Comparison of ENCODE assay signal across 13 cellular contexts in the genomic region with DNA sequence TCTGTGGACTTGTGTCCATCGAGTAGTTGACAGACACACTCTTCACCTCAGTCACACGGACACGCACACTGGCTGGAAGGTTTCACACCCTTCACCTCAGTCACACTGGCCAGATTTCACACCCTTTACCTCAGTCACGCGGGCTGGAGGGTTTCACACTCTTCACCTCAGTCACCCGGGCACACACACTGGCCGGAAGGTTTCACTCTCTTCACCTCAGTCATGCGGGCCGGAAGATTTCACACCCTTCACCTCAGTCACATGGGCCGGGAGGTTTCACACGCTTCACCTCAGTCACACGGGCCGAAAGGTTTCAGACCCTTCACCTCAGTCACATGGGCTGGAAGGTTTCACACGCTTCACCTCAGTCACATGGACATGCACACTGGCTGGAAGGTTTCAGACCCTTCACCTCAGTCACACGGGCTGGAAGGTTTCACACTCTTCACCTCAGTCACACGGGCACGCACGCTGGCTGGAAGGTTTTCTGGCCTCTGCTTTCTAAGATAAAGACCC.
DNase-seq lines count a peak whose midpoint lies in the region; ATAC-seq, FAIRE-seq and TF ChIP-seq lines count a peak whose summit lies in the region.
"Had no signal": no experiment of that assay in that cellular context is flagged by ENCODE, and none has a peak within 500 bp of the region (broad histone marks: within the 10 kb centered on the region; RNA-seq: fewer than 3 reads in every experiment).

No MANE protein-coding gene starts in this region.

- peak overlapping the region; percentile 40 for H3K9ac ChIP-seq in GM12878 (ENCODE audit: control insufficient read depth, insufficient read depth, low read length)
- no peak overlapping the region for H3K9ac ChIP-seq in PC-3 (ENCODE audit: low read length)

- H3K4me1 Mint-ChIP-seq in CD4-positive, alpha-beta memory T cell, result peaks cover 7 to 13% (median 11%) of the 10 kb centered on the region in 4 donors

- H4K20me1 ChIP-seq in GM12878 (ENCODE audit: control insufficient read depth, insufficient read depth), result no peaks in the 10 kb centered on the region
- no peaks in the 10 kb centered on the region for H4K20me1 ChIP-seq in PC-3 (ENCODE audit: low read length)

- FAIRE-seq in GM12878 (lab: Jason Lieb, UNC), result peak; percentile 92
- FAIRE-seq: H54 had no signal

- RAD21 ChIA-PET in GM12878 (lab: Charles Lee; ENCODE audit: unreplicated experiment), result interaction anchor here (0.5 kb wide), 1 partner anchor 251 kb away, joined by 3 read pairs; no protein-coding TSS in a partner anchor

- in situ Hi-C loops in GM12878 (cut with MboI), result no loop called here

- H3K9me3 Mint-ChIP-seq in CD4-positive, alpha-beta memory T cell, result no peaks in the 10 kb centered on the region
- H3K9me3 Mint-ChIP-seq: CD4-positive, alpha-beta T cell had no signal

- H2AFZ ChIP-seq in GM12878 (ENCODE audit: control insufficient read depth, low read depth, low read length) (no peak overlapping the region), PC-3 (ENCODE audit: low read length) (no peak overlapping the region)

- BruUV-seq in GM12878 (replicated peaks; lab: Mats Ljungman, UMichigan) (no TSS peak), PC-3 (replicated peaks; lab: Mats Ljungman, UMichigan) (no TSS peak)

- H3K27me3 ChIP-seq in CD4-positive, alpha-beta memory T cell (ENCODE audit: insufficient read depth, low read length), result peaks cover 3% of the 10 kb centered on the region
- no peaks in the 10 kb centered on the region for H3K27me3 ChIP-seq in GM12878 (replicated peaks in 1 of 2; ENCODE audit: control insufficient read depth in 2 of 2, insufficient read depth in 2 of 2, low read length in 1 of 2)
- peaks cover 9% of the 10 kb centered on the region; the same call in 1 of the 2 replicates for H3K27me3 ChIP-seq in PC-3 (ENCODE audit: low read length)

- H3K4me2 ChIP-seq in GM12878 (ENCODE audit: control insufficient read depth, insufficient read depth) (0 out of 2 replicates have a peak overlapping the region, but pooled peaks have one; percentile 33), PC-3 (ENCODE audit: low read length) (no peak overlapping the region)

- TF ChIP-seq EP300 in GM12878 (IDR thresholded peaks at IDR 0.05; ENCODE audit: borderline replicate concordance in 1 of 2, control insufficient read depth in 1 of 2, low read depth in 2 of 2, low read length in 2 of 2), result peak; percentile 94

- TF ChIP-seq RAD21 in GM12878 (IDR thresholded peaks at IDR 0.05; ENCODE audit: insufficient read depth, low read depth, low read length), result no peak

- H3K4me3 Mint-ChIP-seq in CD4-positive, alpha-beta memory T cell, result peak overlapping the region in 3 of 8 donors; percentile 16 to 29 (median 18)
- H3K4me3 Mint-ChIP-seq: CD4-positive, alpha-beta T cell; nephron progenitor cell had no signal

- H3K27ac ChIP-seq in CD4-positive, alpha-beta memory T cell (ENCODE audit: low read depth, low read length), result no peak overlapping the region
- H3K27ac ChIP-seq in GM12878 (ENCODE audit: control insufficient read depth, insufficient read depth) (peak overlapping the region; percentile 91), PC-3 (ENCODE audit: low read length) (no peak overlapping the region)

- no peaks in the 10 kb centered on the region for H3F3A ChIP-seq in PC-3 (ENCODE audit: low read length, unreplicated experiment)

- POLR2A ChIA-PET in CD4-positive, alpha-beta memory T cell (lab: Charles Lee; ENCODE audit: partially characterized antibody), result no interaction called here
- POLR2A ChIA-PET in GM12878 (lab: Charles Lee), result no interaction called here
- POLR2A ChIA-PET in PC-3 (lab: Charles Lee; ENCODE audit: unreplicated experiment), result no interaction called here

- intact Hi-C loops in CD4-positive, alpha-beta memory T cell (cut with micrococcal nuclease), result no loop called here
- intact Hi-C loops in GM12878 (cut with micrococcal nuclease; ENCODE audit: unreplicated experiment) (no loop called here), PC-3 (cut with micrococcal nuclease) (no loop called here)

- ATAC-seq in GM19324 (IDR thresholded peaks at IDR 0.05; ENCODE audit: low FRiP score, unreplicated experiment) (peak; percentile 70), HG03097 (IDR thresholded peaks at IDR 0.05; ENCODE audit: low FRiP score, unreplicated experiment) (peak; percentile 56), GM12878 (peak; percentile 84), PC-3 (no peak), HG03025 (IDR thresholded peaks at IDR 0.05; ENCODE audit: low FRiP score, unreplicated experiment) (no peak)

- DNase-seq in CD4-positive, alpha-beta memory T cell, result peak in 3 of 5 donors; percentile 19 to 40 (median 23)
- DNase-seq in GM12878 (ENCODE audit: low read depth, low spot score) (peak; percentile 99), DMS114 treated with DMSO at 0.1 percent for 48 hours (lab: John Stamatoyannopoulos, UW; ENCODE audit: unreplicated experiment) (no peak), NCI-H345 treated with DMSO at 0.1 percent for 48 hours (lab: John Stamatoyannopoulos, UW; ENCODE audit: unreplicated experiment) (no peak), PC-3 (no peak)
- DNase-seq: glutamatergic neuron, NCI-H187 treated with DMSO at 0.1 percent for 48 hours, nephron progenitor cell had no signal

- peaks cover 11% of the 10 kb centered on the region for H3K4me1 ChIP-seq in CD4-positive, alpha-beta memory T cell (ENCODE audit: insufficient read depth, low read length)
- peaks cover 58% of the 10 kb centered on the region for H3K4me1 ChIP-seq in GM12878 (ENCODE audit: control insufficient read depth, insufficient read depth, low read length)
- H3K4me1 ChIP-seq in PC-3 (ENCODE audit: insufficient read depth, low read length), result no peaks in the 10 kb centered on the region

- peak overlapping the region in 2 of 7 donors; percentile 1 to 29 for H3K27ac Mint-ChIP-seq in CD4-positive, alpha-beta memory T cell
- H3K27ac Mint-ChIP-seq: CD4-positive, alpha-beta T cell; nephron progenitor cell had no signal

- CTCF ChIA-PET in CD4-positive, alpha-beta memory T cell (lab: Charles Lee; ENCODE audit: partially characterized antibody), result no interaction called here
- CTCF ChIA-PET in GM12878 (lab: Yijun Ruan, JAX), result no interaction called here
- CTCF ChIA-PET in PC-3 (lab: Charles Lee), result no interaction called here

- peak; percentile 61; the same call in 1 of the 2 replicates for TF ChIP-seq POLR2A in GM12878 (IDR thresholded peaks at IDR 0.05; ENCODE audit: low read depth, low read length)

- H3K9me3 ChIP-seq in CD4-positive, alpha-beta memory T cell (ENCODE audit: control insufficient read depth in 1 of 2, low read length in 2 of 2), result no peaks in the 10 kb centered on the region
- H3K9me3 ChIP-seq in GM12878 (replicated peaks; ENCODE audit: control insufficient read depth, insufficient read depth, low read length) (peaks cover 32% of the 10 kb centered on the region), PC-3 (ENCODE audit: low read length) (no peaks in the 10 kb centered on the region)

- no peak overlapping the region for H3K4me3 ChIP-seq in CD4-positive, alpha-beta memory T cell (ENCODE audit: low read length in 2 of 2)
- H3K4me3 ChIP-seq in GM12878, result no peak overlapping the region
- H3K4me3 ChIP-seq in PC-3 (ENCODE audit: low read length), result no peak overlapping the region

- 56% methylated on average over 18 of the region's 18 CpGs for WGBS in GM12878 (ENCODE audit: insufficient coverage, insufficient replicate concordance, low lambda C conversion rate, missing lambda C conversion rate)

- H3K9me2 ChIP-seq in PC-3 (replicated peaks; ENCODE audit: low read length), result no peaks in the 10 kb centered on the region

- H3K79me2 ChIP-seq in GM12878 (ENCODE audit: control insufficient read depth, insufficient read depth, low read length) (peaks cover 29% of the 10 kb centered on the region), PC-3 (ENCODE audit: low read length) (no peaks in the 10 kb centered on the region)

- SMC1A ChIA-PET in GM12878 (lab: Charles Lee; ENCODE audit: uncharacterized antibody, unreplicated experiment), result no interaction called here

- peaks cover 3 to 9% of the 10 kb centered on the region in 2 donors for H3K27me3 Mint-ChIP-seq in CD4-positive, alpha-beta memory T cell

- H3K36me3 ChIP-seq in CD4-positive, alpha-beta memory T cell (ENCODE audit: insufficient read depth, low read length), result no peaks in the 10 kb centered on the region
- H3K36me3 ChIP-seq in GM12878 (ENCODE audit: control insufficient read depth in 2 of 2, insufficient read depth in 2 of 2, low read length in 1 of 2) (0 out of 4 replicates have a peak, but pooled peaks cover 0 to 3% of the 10 kb centered on the region in 2 experiments), PC-3 (ENCODE audit: low read depth, low read length) (no peaks in the 10 kb centered on the region)

- no peak for TF ChIP-seq CTCF in GM12878 (IDR thresholded peaks at IDR 0.05 in 2 of 3, conservative IDR thresholded peaks at IDR 0.05 in 1 of 3; ENCODE audit: control insufficient read depth in 2 of 3, extremely low read depth in 1 of 3, insufficient read depth in 1 of 3, low read depth in 3 of 3, low read length in 3 of 3)
- no peak for TF ChIP-seq CTCF in PC-3 (conservative IDR thresholded peaks at IDR 0.05; ENCODE audit: low read depth, low read length)

- no peaks in the 10 kb centered on the region for H3K36me3 Mint-ChIP-seq in CD4-positive, alpha-beta memory T cell

Comparison
In these comparisons a context has a peak if more than half of its experiments do, and no peak if none do; other contexts are left out.
1. DNase-seq: peak in CD4-positive, alpha-beta memory T cell (3 of 5) and GM12878 (single experiment); none in DMS114 treated with DMSO at 0.1 percent for 48 hours (single experiment), NCI-H345 treated with DMSO at 0.1 percent for 48 hours (single experiment) and PC-3 (single experiment).
2. ATAC-seq: peak in GM19324 (single experiment), HG03097 (single experiment) and GM12878 (single experiment); none in PC-3 (single experiment) and HG03025 (single experiment).